In the genomic region with DNA sequence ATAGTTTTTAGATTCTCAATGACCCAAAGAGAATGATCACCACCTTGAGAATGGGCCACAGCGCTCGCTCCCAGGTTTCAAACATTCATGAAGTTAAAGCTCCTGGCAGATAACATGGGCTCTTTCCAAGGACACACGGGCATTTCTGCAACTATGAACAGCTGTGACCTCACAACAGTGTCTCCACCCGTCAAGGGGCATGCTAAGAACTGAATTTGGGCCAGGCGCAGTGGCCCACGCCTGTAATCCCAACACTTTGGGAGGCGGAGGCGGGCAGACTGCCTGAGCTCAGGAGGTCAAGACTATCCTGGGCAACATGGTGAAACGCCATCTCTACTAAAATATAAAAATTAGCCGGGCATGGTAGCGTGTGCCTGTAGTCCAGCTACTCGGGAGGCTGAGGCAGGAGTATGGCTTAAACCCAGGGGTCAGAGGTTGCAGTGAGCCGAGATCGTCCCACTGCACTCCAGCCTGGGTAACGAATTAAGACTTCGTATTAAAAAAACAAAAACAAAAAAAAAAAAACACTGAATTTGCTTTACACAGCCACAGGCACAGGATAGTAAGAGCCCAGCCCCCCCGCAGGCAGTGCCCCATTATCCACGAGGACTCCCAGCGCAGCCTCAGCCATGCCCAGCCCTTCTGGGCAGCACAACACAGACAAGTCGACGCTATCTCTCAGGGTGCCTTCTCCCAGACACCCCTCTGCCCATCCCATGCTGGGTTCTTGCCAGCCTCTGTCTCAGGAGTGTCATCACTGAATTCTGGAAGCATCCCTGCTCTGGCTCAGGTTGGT, we compare ENCODE assay signal across 15 cellular contexts. TPM values are rescaled to one million over a fixed set of nuclear protein-coding genes. Genes with fewer than 3 reads are reported as not detected.
A peak's percentile ranks its signal among the peaks of the same experiment; 100 is the strongest.
DNase-seq lines count a peak whose midpoint lies in the region; ATAC-seq, FAIRE-seq and TF ChIP-seq lines count a peak whose summit lies in the region.
"Had no signal": no experiment of that assay in that cellular context is flagged by ENCODE, and none has a peak within 500 bp of the region (broad histone marks: within the 10 kb centered on the region; RNA-seq: fewer than 3 reads in every experiment).

No MANE protein-coding gene starts in this region.

- DNase-seq in CD4-positive, alpha-beta memory T cell = no peak
- DNase-seq in Right ventricle myocardium superior = no peak
- DNase-seq in progenitor cell of endocrine pancreas (ENCODE audit: low spot score, unreplicated experiment) = no peak
- no peak for DNase-seq in frontal cortex (ENCODE audit: low spot score in 2 of 2)
- DNase-seq in GM03348 (ENCODE audit: low spot score) = no peak
- DNase-seq in DMS114 treated with DMSO at 0.1 percent for 48 hours (lab: John Stamatoyannopoulos, UW; ENCODE audit: unreplicated experiment) = no peak
- DNase-seq: activated CD4-positive, alpha-beta T cell treated with anti-CD3 and anti-CD28 coated beads for 1 hour; activated naive CD4-positive, alpha-beta T cell treated with anti-CD3 and anti-CD28 coated beads, Interleukin-2, amount 50 U/mL, for 16 hours; NCI-H1048; SJCRH30; stimulated activated CD4-positive, alpha-beta T cell treated with anti-CD3 and anti-CD28 coated beads, Interleukin-1b, Interleukin-23, amount 100 ng/mL, for 48 hours; stimulated activated naive CD4-positive, alpha-beta T cell had no signal

- no peaks in the 10 kb centered on the region for H3K36me3 ChIP-seq in CD4-positive, alpha-beta memory T cell (ENCODE audit: insufficient read depth, low read length)
- H3K36me3 ChIP-seq in OCI-LY1 (ENCODE audit: insufficient read depth, low read length) = peaks cover 26% of the 10 kb centered on the region
- H3K36me3 ChIP-seq: SJCRH30 had no signal

- H3K4me2 ChIP-seq in OCI-LY1 (ENCODE audit: low read length) = peak overlapping the region; percentile 79; the same call in 1 of the 2 replicates

- H3K27me3 Mint-ChIP-seq in CD4-positive, alpha-beta memory T cell = no peaks in the 10 kb centered on the region
- H3K27me3 Mint-ChIP-seq in progenitor cell of endocrine pancreas = no peaks in the 10 kb centered on the region

- no peaks in the 10 kb centered on the region for H3K9me3 ChIP-seq in CD4-positive, alpha-beta memory T cell (ENCODE audit: control insufficient read depth in 1 of 2, low read length in 2 of 2)
- H3K9me3 ChIP-seq in OCI-LY1 (ENCODE audit: low read length) = no peaks in the 10 kb centered on the region
- H3K9me3 ChIP-seq: SJCRH30 had no signal

- H3K9ac ChIP-seq in OCI-LY1 (ENCODE audit: low read length) = no peak overlapping the region; the same call in 1 of the 2 replicates

- H4K20me1 ChIP-seq in OCI-LY1 (ENCODE audit: insufficient read depth, low read length) = no peaks in the 10 kb centered on the region

- CTCF ChIA-PET in CD4-positive, alpha-beta memory T cell (lab: Charles Lee; ENCODE audit: partially characterized antibody) = interaction anchor here (0.6 to 1.1 kb wide), 3 partner anchors 9 to 114 kb away, joined by 3 read pairs; no protein-coding TSS in a partner anchor

- TF ChIP-seq CTCF in OCI-LY1 (IDR thresholded peaks at IDR 0.05; ENCODE audit: low read length) (no peak), progenitor cell of endocrine pancreas (IDR thresholded peaks at IDR 0.05; ENCODE audit: unreplicated experiment) (no peak)

- H3K27ac Mint-ChIP-seq in CD4-positive, alpha-beta memory T cell = peak overlapping the region in 6 of 7 donors; percentile 13 to 96 (median 31)
- peak overlapping the region; percentile 33 for H3K27ac Mint-ChIP-seq in progenitor cell of endocrine pancreas

- intact Hi-C loops in CD4-positive, alpha-beta memory T cell (cut with micrococcal nuclease) = no loop called here
- intact Hi-C loops in Right ventricle myocardium superior (cut with DNase I) = no loop called here

- H3F3A ChIP-seq in OCI-LY1 (ENCODE audit: insufficient read depth, low read length) = peaks cover 9% of the 10 kb centered on the region

- H2AFZ ChIP-seq in OCI-LY1 (ENCODE audit: low read length) = no peak overlapping the region

- no peaks in the 10 kb centered on the region for H3K27me3 ChIP-seq in CD4-positive, alpha-beta memory T cell (ENCODE audit: insufficient read depth, low read length)
- no peaks in the 10 kb centered on the region for H3K27me3 ChIP-seq in OCI-LY1 (ENCODE audit: insufficient read depth, low read length)
- H3K27me3 ChIP-seq: SJCRH30 had no signal

- H3K27ac ChIP-seq in CD4-positive, alpha-beta memory T cell (ENCODE audit: low read depth, low read length) = no peak overlapping the region
- H3K27ac ChIP-seq in OCI-LY1 (ENCODE audit: low read depth, low read length, poor library complexity, severe bottlenecking) = peak overlapping the region; percentile 90
- H3K27ac ChIP-seq: SJCRH30 had no signal

- ATAC-seq in Right ventricle myocardium superior (ENCODE audit: poor library complexity) = peak; percentile 13
- no peak for ATAC-seq in HG03571 (IDR thresholded peaks at IDR 0.05; ENCODE audit: unreplicated experiment)

- peaks cover 0 to 4% of the 10 kb centered on the region in 2 donors for H3K36me3 Mint-ChIP-seq in CD4-positive, alpha-beta memory T cell
- H3K36me3 Mint-ChIP-seq in progenitor cell of endocrine pancreas (ENCODE audit: insufficient read depth) = no peaks in the 10 kb centered on the region

- H3K79me2 ChIP-seq in OCI-LY1 (ENCODE audit: insufficient read depth, low read length) = peaks cover 77% of the 10 kb centered on the region

- peaks cover 95% of the 10 kb centered on the region for H3K4me1 ChIP-seq in CD4-positive, alpha-beta memory T cell (ENCODE audit: insufficient read depth, low read length)
- H3K4me1 ChIP-seq in OCI-LY1 (ENCODE audit: insufficient read depth, low read length, severe bottlenecking) = peaks cover 96% of the 10 kb centered on the region

- FAIRE-seq in frontal cortex (lab: Jason Lieb, UNC) = no peak

- H3K4me1 Mint-ChIP-seq in CD4-positive, alpha-beta memory T cell = peaks cover 68 to 94% (median 82%) of the 10 kb centered on the region in 4 donors
- peaks cover 50% of the 10 kb centered on the region for H3K4me1 Mint-ChIP-seq in progenitor cell of endocrine pancreas (ENCODE audit: low read depth)

- H3K9me3 Mint-ChIP-seq in CD4-positive, alpha-beta memory T cell = peaks cover 0 to 1% (median 0%) of the 10 kb centered on the region in 8 donors
- H3K9me3 Mint-ChIP-seq in progenitor cell of endocrine pancreas (ENCODE audit: low read depth) = no peaks in the 10 kb centered on the region
- H3K9me3 Mint-ChIP-seq: neural crest cell had no signal

- no peak overlapping the region for H3K4me3 ChIP-seq in CD4-positive, alpha-beta memory T cell (ENCODE audit: low read length in 2 of 2)
- no peak overlapping the region for H3K4me3 ChIP-seq in OCI-LY1 (ENCODE audit: low read depth, low read length, poor library complexity, severe bottlenecking)
- H3K4me3 ChIP-seq: SJCRH30 had no signal

- peak overlapping the region in 6 of 8 donors; percentile 36 to 98 (median 75) for H3K4me3 Mint-ChIP-seq in CD4-positive, alpha-beta memory T cell
- H3K4me3 Mint-ChIP-seq in progenitor cell of endocrine pancreas (ENCODE audit: low read depth) = no peak overlapping the region
- H3K4me3 Mint-ChIP-seq: neural crest cell had no signal

- POLR2A ChIA-PET in CD4-positive, alpha-beta memory T cell (lab: Charles Lee; ENCODE audit: partially characterized antibody) = interaction anchor here (1.2 kb wide), 1 partner anchor 11 kb away, joined by 3 read pairs; no protein-coding TSS in a partner anchor

- no peaks in the 10 kb centered on the region for H3K9me2 ChIP-seq in OCI-LY1 (ENCODE audit: low read depth, low read length)

RNA-seq across cellular contexts. Expression of a gene that starts 7.2 kb away (rescaled TPM):
- 100 to 1,000 TPM; 194 to 206 TPM for total RNA-seq in CD4-positive, alpha-beta memory T cell
- 10 to 100 TPM in 1 of 2 donors, 1 to 10 TPM in 1; 4.8 to 17.8 TPM for polyA plus RNA-seq in CD4-positive, alpha-beta memory T cell
- total RNA-seq in Right ventricle myocardium superior = 62.4 TPM
- 159 and 171 TPM in 2 replicates for total RNA-seq in progenitor cell of endocrine pancreas
- total RNA-seq in frontal cortex = 79.5 TPM
